27 cellular contexts compared by ENCODE assay signal in the genomic region with DNA sequence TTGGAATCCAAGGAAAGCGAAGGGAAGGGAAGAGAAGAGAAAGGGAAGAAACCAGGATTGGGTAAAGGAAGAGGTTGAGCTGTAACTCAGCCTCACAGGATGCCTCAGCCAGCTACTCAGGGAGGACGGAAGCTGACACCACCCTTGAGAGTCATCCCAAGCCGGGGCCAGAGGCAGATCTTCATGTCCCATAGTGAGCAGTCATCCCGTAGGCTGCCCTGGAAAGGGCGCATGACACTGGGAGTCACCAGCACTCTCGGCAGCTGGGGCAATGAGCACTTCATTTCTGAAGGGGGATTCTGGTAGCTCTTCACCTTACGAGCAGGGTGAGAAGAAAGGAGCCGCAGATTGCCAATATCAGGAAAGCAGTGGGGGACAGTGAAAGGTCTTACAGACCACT.
"Had no signal": no experiment of that assay in that cellular context is flagged by ENCODE, and none has a peak within 500 bp of the region (broad histone marks: within the 10 kb centered on the region; RNA-seq: fewer than 3 reads in every experiment).

No MANE protein-coding gene starts in this region.

- FAIRE-seq: bronchial epithelial cell, K562 had no signal

- H3K4me1 ChIP-seq: Peyer's patch, SJCRH30 had no signal

- ATAC-seq: activated CD8-positive, alpha-beta T cell treated with anti-CD3 and anti-CD28 coated beads, Interleukin-2, amount 10 ng/mL, durations not matched to agents 7 days and 5 days; K562 had no signal

- H3K36me3 ChIP-seq: Peyer's patch, SJCRH30, WERI-Rb-1 had no signal

- H3K27ac Mint-ChIP-seq: activated CD8-positive, alpha-beta T cell treated with anti-CD3 and anti-CD28 coated beads, Interleukin-2, amount 10 ng/mL, durations not matched to agents 7 days and 5 days; activated naive CD4-positive, alpha-beta T cell treated with anti-CD3 and anti-CD28 coated beads, Interleukin-2, amount 50 U/mL, for 24 hours; activated T-cell treated with anti-CD3 and anti-CD28 coated beads, Interleukin-2, amount 50 U/mL, for 24 hours; activated T-helper 1 cell treated with anti-CD3 and anti-CD28 coated beads, Interleukin-12 subunit alpha, Interleukin-12 subunit beta, Interleukin-2, Interleukin-4 antibody, amounts not matched to agents 30 ng/mL and 10 ng/mL and 1 ng/mL, durations not matched to agents 14 hours and 24 hours and 36 hours had no signal

- H3K9me3 Mint-ChIP-seq: activated T-cell treated with anti-CD3 and anti-CD28 coated beads, Interleukin-2, amount 50 U/mL, for 24 hours; activated T-helper 1 cell treated with anti-CD3 and anti-CD28 coated beads, Interleukin-12 subunit alpha, Interleukin-12 subunit beta, Interleukin-2, Interleukin-4 antibody, amounts not matched to agents 30 ng/mL and 10 ng/mL and 1 ng/mL, durations not matched to agents 14 hours and 24 hours and 36 hours had no signal

- DNase-seq: activated CD4-positive, alpha-beta T cell treated with anti-CD3 and anti-CD28 coated beads for 48 hours; activated CD4-positive, alpha-beta T cell treated with anti-CD3 and anti-CD28 coated beads, Interleukin-2, amount 50 U/mL, for 4 hours; activated CD4-positive, CD25-positive, alpha-beta regulatory T cell treated with anti-CD3 and anti-CD28 coated beads, Interleukin-2, amount 50 U/mL, for 72 hours; activated CD8-positive, alpha-beta T cell treated with anti-CD3 and anti-CD28 coated beads, Interleukin-2, amount 10 ng/mL, durations not matched to agents 7 days and 5 days; activated effector memory CD4-positive, alpha-beta T cell treated with Interleukin-2 at 50 U/mL for 16 hours; activated naive CD4-positive, alpha-beta T cell; activated T-cell treated with anti-CD3 and anti-CD28 coated beads, Interleukin-2, amount 50 U/mL, for 24 hours; aorta; Karpas-422; MM.1S; NCI-H1105 treated with DMSO at 0.1 percent for 48 hours; NCI-H1436 treated with DMSO at 0.1 percent for 48 hours; NCI-H187; NCI-H2081; NCI-H446; NCI-H524; Peyer's patch; Right ventricle myocardium superior; SJCRH30; SK-N-SH; T-helper 1 cell; WERI-Rb-1 had no signal

- H3K4me3 Mint-ChIP-seq: activated CD8-positive, alpha-beta T cell treated with anti-CD3 and anti-CD28 coated beads, Interleukin-2, amount 10 ng/mL, durations not matched to agents 7 days and 5 days; activated naive CD4-positive, alpha-beta T cell treated with anti-CD3 and anti-CD28 coated beads, Interleukin-2, amount 50 U/mL, for 24 hours; activated T-cell treated with anti-CD3 and anti-CD28 coated beads, Interleukin-2, amount 50 U/mL, for 24 hours; activated T-helper 1 cell treated with anti-CD3 and anti-CD28 coated beads, Interleukin-12 subunit alpha, Interleukin-12 subunit beta, Interleukin-2, Interleukin-4 antibody, amounts not matched to agents 30 ng/mL and 10 ng/mL and 1 ng/mL, durations not matched to agents 14 hours and 24 hours and 36 hours had no signal

- H3K9ac ChIP-seq: SK-N-SH had no signal

- H3K4me2 ChIP-seq: SK-N-SH had no signal

- H3K27ac ChIP-seq: Peyer's patch, RWPE1, SJCRH30, WERI-Rb-1 had no signal

- H3K4me1 Mint-ChIP-seq: activated naive CD4-positive, alpha-beta T cell treated with anti-CD3 and anti-CD28 coated beads, Interleukin-2, amount 50 U/mL, for 24 hours had no signal

- H3K27me3 ChIP-seq: Peyer's patch, SJCRH30 had no signal

- H3K9me3 ChIP-seq: Peyer's patch, SJCRH30, SK-N-SH had no signal

- H3K4me3 ChIP-seq: K562, Peyer's patch, SJCRH30 had no signal
